ENCODE assay signal across 8 cellular contexts in the genomic region with DNA sequence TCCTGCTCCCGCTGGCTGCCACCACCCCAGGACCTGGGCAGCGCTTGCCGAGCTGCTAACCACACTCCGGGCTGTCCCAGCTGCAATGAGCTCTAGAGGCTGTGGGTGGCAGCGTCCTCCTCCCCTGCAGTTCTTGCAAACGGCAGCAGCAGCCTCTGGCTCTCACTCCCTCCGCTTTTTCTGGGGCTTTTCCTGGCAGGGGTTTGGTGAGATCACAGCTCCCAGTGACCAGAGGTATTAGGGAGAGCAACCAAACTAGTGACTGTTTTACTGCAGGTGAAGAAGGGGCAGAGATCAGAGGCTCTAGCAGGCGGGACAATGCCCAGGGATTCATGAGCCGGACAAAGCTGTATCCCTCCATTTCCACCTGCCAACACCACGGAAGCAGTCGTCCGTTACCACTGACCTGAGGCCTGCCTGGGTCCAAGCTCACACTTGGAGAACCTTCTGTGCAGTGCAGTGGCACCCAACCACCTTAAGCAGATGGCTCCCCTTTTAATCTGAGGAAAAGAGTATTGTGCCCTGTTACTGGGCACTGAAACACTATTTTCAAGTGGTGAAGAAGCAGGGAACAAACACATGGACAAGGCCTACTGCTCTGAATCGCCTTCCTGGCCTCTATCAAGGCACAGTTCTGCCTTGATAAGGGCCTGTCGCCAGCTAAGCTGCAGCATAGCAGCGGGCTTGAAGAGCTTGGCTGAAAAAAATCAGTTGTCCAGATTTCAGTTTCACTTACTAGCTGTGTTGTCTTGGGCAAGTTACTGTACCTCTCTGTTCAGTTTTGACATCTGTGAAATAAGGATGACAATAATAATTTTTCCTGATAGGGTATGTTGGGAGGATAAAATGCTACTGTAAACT. TPM values are rescaled to one million over a fixed set of nuclear protein-coding genes. Genes with fewer than 3 reads are reported as not detected.
DNase-seq lines count a peak whose midpoint lies in the region; ATAC-seq and TF ChIP-seq lines count a peak whose summit lies in the region.

Gene F5 (minus strand): TSS at position 87 of the 861 bp plus-strand sequence. CDS start 95 bp downstream, outside the sequence.

- no peaks in the 10 kb centered on the region for H3K27me3 Mint-ChIP-seq in Caco-2 (ENCODE audit: insufficient read depth, unreplicated experiment)
- peaks cover 13 to 31% of the 10 kb centered on the region in 2 donors for H3K27me3 Mint-ChIP-seq in natural killer cell treated with Interleukin-12 subunit alpha and Interleukin-12 subunit beta and Interleukin-15 and Interleukin-18, amount 100 ng/mL, for 72 hours

- no peak for TF ChIP-seq POLR2A in Peyer's patch (IDR thresholded peaks at IDR 0.05)

- H3K4me1 ChIP-seq in Caco-2 (peaks cover 6% of the 10 kb centered on the region; the same call in 1 of the 2 replicates), Peyer's patch (peaks cover 0 to 3% (median 0%) of the 10 kb centered on the region in 4 donors)

- H3K4me3 Mint-ChIP-seq in Caco-2 (ENCODE audit: unreplicated experiment): peak within 1 kb of the TSS; percentile 54
- H3K4me3 Mint-ChIP-seq in natural killer cell treated with Interleukin-12 subunit alpha and Interleukin-12 subunit beta and Interleukin-15 and Interleukin-18, amount 100 ng/mL, for 72 hours: peak within 1 kb of the TSS; percentile 26

- TF ChIP-seq CTCF in Caco-2 (IDR thresholded peaks at IDR 0.05; ENCODE audit: insufficient read depth in 1 of 2, low read depth in 1 of 2, low read length in 1 of 2, severe bottlenecking in 1 of 2, unreplicated experiment in 1 of 2) (peak; percentile 43 to 64), Peyer's patch (IDR thresholded peaks at IDR 0.05) (peak in 5 of 6 experiments; percentile 13 to 63 (median 55))

- CTCF ChIA-PET in Caco-2 (lab: Charles Lee): interaction anchor here (0.6 to 1.6 kb wide), 7 partner anchors 21 to 223 kb away, joined by 3 to 11 read pairs (median 7); no protein-coding TSS in a partner anchor

- peak; percentile 59 for ATAC-seq in GM19468 (IDR thresholded peaks at IDR 0.05; ENCODE audit: extremely low read depth, unreplicated experiment)
- peak; percentile 92 to 94 for ATAC-seq in natural killer cell treated with Interleukin-12 subunit alpha and Interleukin-12 subunit beta and Interleukin-15 and Interleukin-18, amount 100 ng/mL, for 72 hours

- peak within 1 kb of the TSS in 1 of 4 donors; percentile 1 for H3K27ac ChIP-seq in Peyer's patch

- peak within 1 kb of the TSS; percentile 23; the same call in 1 of the 2 replicates for H3K4me3 ChIP-seq in Caco-2 (ENCODE audit: low read depth, low read length)
- H3K4me3 ChIP-seq in Peyer's patch: peak within 1 kb of the TSS in 3 of 4 donors; percentile 19 to 28 (median 26)

- no TSS peak for BruUV-seq in Caco-2 (replicated peaks; lab: Mats Ljungman, UMichigan)

- no peak within 1 kb of the TSS for H3K27ac Mint-ChIP-seq in Caco-2 (ENCODE audit: unreplicated experiment)
- H3K27ac Mint-ChIP-seq in natural killer cell treated with Interleukin-12 subunit alpha and Interleukin-12 subunit beta and Interleukin-15 and Interleukin-18, amount 100 ng/mL, for 72 hours: peak within 1 kb of the TSS in 1 of 2 donors; percentile 57

- intact Hi-C loops in Caco-2 (cut with micrococcal nuclease; ENCODE audit: unreplicated experiment): loop anchor here (1.0 kb wide), 1 partner anchor 36 kb away; no protein-coding TSS in a partner anchor

- H3K27me3 ChIP-seq in Caco-2 (replicated peaks; ENCODE audit: control insufficient read depth, insufficient read depth, low read length): no peaks in the 10 kb centered on the region
- H3K27me3 ChIP-seq in Peyer's patch: no peaks in the 10 kb centered on the region

- POLR2A ChIA-PET in Caco-2 (lab: Charles Lee): interaction anchor here (0.7 to 0.8 kb wide), 2 partner anchors 21 to 208 kb away, joined by 3 read pairs; partner anchors contain the start of gene METTL18

- H3K9me3 ChIP-seq in Caco-2 (no peaks in the 10 kb centered on the region), Peyer's patch (no peaks in the 10 kb centered on the region)

- no peaks in the 10 kb centered on the region for H3K36me3 ChIP-seq in Caco-2 (ENCODE audit: control insufficient read depth, insufficient read depth, low read length)
- no peaks in the 10 kb centered on the region for H3K36me3 ChIP-seq in Peyer's patch

- peaks cover 5% of the 10 kb centered on the region for H3K4me1 Mint-ChIP-seq in Caco-2 (ENCODE audit: low read depth, unreplicated experiment)
- peaks cover 6 to 8% of the 10 kb centered on the region in 2 donors for H3K4me1 Mint-ChIP-seq in natural killer cell treated with Interleukin-12 subunit alpha and Interleukin-12 subunit beta and Interleukin-15 and Interleukin-18, amount 100 ng/mL, for 72 hours (ENCODE audit: low read depth in 2 of 2)

- H3K36me3 Mint-ChIP-seq in Caco-2 (ENCODE audit: insufficient read depth, unreplicated experiment): no peaks in the 10 kb centered on the region
- H3K36me3 Mint-ChIP-seq in natural killer cell treated with Interleukin-12 subunit alpha and Interleukin-12 subunit beta and Interleukin-15 and Interleukin-18, amount 100 ng/mL, for 72 hours: no peaks in the 10 kb centered on the region

- DNase-seq in Caco-2 (peak; percentile 75 to 80), HT1080 (ENCODE audit: low read depth) (peak; percentile 56), Peyer's patch (peak; percentile 53 to 82 (median 79)), activated T-helper 1 cell treated with Interleukin-2 at 50 U/mL for 16 hours (ENCODE audit: low read depth) (peak; percentile 53), fibroblast of peridontal ligament (ENCODE audit: extremely low read depth) (peak; percentile 30)
- DNase-seq in natural killer cell treated with Interleukin-12 subunit alpha and Interleukin-12 subunit beta and Interleukin-15 and Interleukin-18, amount 100 ng/mL, for 72 hours (ENCODE audit: low spot score): peak; percentile 68
- DNase-seq in stimulated activated naive CD4-positive, alpha-beta T cell (lab: John Stamatoyannopoulos, UW): peak; percentile 54 to 74 (median 60)

- no peaks in the 10 kb centered on the region for H3K9me3 Mint-ChIP-seq in Caco-2 (ENCODE audit: unreplicated experiment)
- no peaks in the 10 kb centered on the region for H3K9me3 Mint-ChIP-seq in natural killer cell treated with Interleukin-12 subunit alpha and Interleukin-12 subunit beta and Interleukin-15 and Interleukin-18, amount 100 ng/mL, for 72 hours

RNA-seq across cellular contexts. Expression of gene F5, which starts in this region (rescaled TPM):
- 0.50 and 0.74 TPM in 2 replicates for total RNA-seq in Caco-2 (2022)
- total RNA-seq in HT1080 (2014; rRNA removed; shearing (Covaris generic)): not detected in 2 replicates
- polyA plus RNA-seq in HT1080 (2015; cell fraction: cytosol; rRNA removed): 0.01 and 0.02 TPM in 2 replicates
- 0.10 and 0.42 TPM in 2 replicates for polyA plus RNA-seq in HT1080 (2015; cell fraction: nucleus; rRNA removed)
- under 1 TPM in 3 of 4 donors, not detected in 1; 0.18 to 0.80 (median 0.28) TPM for total RNA-seq in Peyer's patch
- total RNA-seq in natural killer cell treated with Interleukin-12 subunit alpha and Interleukin-12 subunit beta and Interleukin-15 and Interleukin-18, amount 100 ng/mL, for 72 hours: under 1 TPM; 0.47 to 0.55 TPM

Comparison
In these comparisons a context has a peak if more than half of its experiments do, and no peak if none do; other contexts are left out.
1. Peak in DNase-seq and H3K4me3 ChIP-seq in Caco-2; RNA of the gene not detected or under 1 TPM.
2. Peak in DNase-seq in HT1080; RNA of the gene not detected or under 1 TPM.
3. Peak in DNase-seq and H3K4me3 ChIP-seq in Peyer's patch; RNA of the gene not detected or under 1 TPM.
4. Peak in DNase-seq and ATAC-seq in natural killer cell treated with Interleukin-12 subunit alpha and Interleukin-12 subunit beta and Interleukin-15 and Interleukin-18, amount 100 ng/mL, for 72 hours; RNA of the gene not detected or under 1 TPM.